1 cellular context compared by ENCODE assay signal in the genomic region with DNA sequence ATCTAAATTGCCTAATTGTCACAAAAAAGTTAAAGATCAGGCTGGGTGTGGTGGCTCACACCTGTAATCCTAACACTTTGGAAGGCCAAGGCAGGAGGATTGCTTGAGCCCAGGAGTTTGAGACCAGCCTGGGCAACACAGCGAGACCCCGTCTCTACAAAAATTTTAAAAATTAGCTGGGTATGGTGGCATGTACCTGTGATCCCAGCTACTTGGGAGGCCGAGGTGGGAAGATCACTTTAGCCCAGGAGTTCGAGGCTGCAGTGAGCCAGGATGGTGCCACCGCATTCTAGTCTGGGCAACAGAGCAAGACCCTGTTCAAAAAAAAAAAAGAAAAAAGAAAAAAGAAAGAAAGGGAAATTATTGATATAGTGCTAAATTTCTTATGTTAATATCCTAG. TPM values are rescaled to one million over a fixed set of nuclear protein-coding genes. Genes with fewer than 3 reads are reported as not detected.
"Had no signal": no experiment of that assay in that cellular context is flagged by ENCODE, and none has a peak within 500 bp of the region (broad histone marks: within the 10 kb centered on the region; RNA-seq: fewer than 3 reads in every experiment).

No MANE protein-coding gene starts in this region.

RNA-seq across cellular contexts. Expression of a gene that starts 32.6 kb away (rescaled TPM):
- polyA plus RNA-seq: endothelial cell of umbilical vein had no signal
